ENCODE assay signal across 2 cellular contexts in the genomic region with DNA sequence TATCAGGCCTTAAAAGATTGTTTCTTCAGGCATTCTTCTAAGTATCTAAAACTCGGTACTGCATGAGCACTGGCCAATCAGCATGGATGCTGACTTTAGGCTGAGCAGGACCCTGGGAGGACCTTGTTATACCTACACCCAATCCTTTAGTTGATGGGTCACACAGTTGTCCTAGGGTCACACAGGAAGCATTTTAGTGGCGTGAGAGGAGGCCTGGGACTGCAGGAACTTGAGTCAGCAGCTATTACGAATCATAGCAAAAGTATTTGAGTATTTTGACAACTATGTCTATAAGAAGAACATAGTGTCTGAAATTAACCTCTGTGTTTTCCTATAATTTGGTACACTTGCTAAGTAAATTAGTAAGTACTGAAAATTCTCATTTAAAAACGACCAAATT.
TF ChIP-seq lines count a peak whose summit lies in the region.

No MANE protein-coding gene starts in this region.

TF ChIP-seq in SK-N-SH, 30 proteins besides CTCF, POLR2A, EP300 and RAD21 (continued from another document):
- TF ChIP-seq, protein P1, sequence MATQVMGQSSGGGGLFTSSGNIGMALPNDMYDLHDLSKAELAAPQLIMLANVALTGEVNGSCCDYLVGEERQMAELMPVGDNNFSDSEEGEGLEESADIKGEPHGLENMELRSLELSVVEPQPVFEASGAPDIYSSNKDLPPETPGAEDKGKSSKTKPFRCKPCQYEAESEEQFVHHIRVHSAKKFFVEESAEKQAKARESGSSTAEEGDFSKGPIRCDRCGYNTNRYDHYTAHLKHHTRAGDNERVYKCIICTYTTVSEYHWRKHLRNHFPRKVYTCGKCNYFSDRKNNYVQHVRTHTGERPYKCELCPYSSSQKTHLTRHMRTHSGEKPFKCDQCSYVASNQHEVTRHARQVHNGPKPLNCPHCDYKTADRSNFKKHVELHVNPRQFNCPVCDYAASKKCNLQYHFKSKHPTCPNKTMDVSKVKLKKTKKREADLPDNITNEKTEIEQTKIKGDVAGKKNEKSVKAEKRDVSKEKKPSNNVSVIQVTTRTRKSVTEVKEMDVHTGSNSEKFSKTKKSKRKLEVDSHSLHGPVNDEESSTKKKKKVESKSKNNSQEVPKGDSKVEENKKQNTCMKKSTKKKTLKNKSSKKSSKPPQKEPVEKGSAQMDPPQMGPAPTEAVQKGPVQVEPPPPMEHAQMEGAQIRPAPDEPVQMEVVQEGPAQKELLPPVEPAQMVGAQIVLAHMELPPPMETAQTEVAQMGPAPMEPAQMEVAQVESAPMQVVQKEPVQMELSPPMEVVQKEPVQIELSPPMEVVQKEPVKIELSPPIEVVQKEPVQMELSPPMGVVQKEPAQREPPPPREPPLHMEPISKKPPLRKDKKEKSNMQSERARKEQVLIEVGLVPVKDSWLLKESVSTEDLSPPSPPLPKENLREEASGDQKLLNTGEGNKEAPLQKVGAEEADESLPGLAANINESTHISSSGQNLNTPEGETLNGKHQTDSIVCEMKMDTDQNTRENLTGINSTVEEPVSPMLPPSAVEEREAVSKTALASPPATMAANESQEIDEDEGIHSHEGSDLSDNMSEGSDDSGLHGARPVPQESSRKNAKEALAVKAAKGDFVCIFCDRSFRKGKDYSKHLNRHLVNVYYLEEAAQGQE (IDR thresholded peaks at IDR 0.05; ENCODE audit: low read depth, low read length) = no peak
- TF ChIP-seq ELF1 (IDR thresholded peaks at IDR 0.05) = no peak

TF ChIP-seq in SK-N-SH treated with all-trans-retinoic acid at 6 μM for 48 hours, 23 proteins besides CTCF, POLR2A, EP300 and RAD21 (continued from another document):
- TF ChIP-seq, protein P2, sequence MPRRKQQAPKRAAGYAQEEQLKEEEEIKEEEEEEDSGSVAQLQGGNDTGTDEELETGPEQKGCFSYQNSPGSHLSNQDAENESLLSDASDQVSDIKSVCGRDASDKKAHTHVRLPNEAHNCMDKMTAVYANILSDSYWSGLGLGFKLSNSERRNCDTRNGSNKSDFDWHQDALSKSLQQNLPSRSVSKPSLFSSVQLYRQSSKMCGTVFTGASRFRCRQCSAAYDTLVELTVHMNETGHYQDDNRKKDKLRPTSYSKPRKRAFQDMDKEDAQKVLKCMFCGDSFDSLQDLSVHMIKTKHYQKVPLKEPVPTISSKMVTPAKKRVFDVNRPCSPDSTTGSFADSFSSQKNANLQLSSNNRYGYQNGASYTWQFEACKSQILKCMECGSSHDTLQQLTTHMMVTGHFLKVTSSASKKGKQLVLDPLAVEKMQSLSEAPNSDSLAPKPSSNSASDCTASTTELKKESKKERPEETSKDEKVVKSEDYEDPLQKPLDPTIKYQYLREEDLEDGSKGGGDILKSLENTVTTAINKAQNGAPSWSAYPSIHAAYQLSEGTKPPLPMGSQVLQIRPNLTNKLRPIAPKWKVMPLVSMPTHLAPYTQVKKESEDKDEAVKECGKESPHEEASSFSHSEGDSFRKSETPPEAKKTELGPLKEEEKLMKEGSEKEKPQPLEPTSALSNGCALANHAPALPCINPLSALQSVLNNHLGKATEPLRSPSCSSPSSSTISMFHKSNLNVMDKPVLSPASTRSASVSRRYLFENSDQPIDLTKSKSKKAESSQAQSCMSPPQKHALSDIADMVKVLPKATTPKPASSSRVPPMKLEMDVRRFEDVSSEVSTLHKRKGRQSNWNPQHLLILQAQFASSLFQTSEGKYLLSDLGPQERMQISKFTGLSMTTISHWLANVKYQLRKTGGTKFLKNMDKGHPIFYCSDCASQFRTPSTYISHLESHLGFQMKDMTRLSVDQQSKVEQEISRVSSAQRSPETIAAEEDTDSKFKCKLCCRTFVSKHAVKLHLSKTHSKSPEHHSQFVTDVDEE (CRISPR knock-in tag; IDR thresholded peaks at IDR 0.05) = no peak
- TF ChIP-seq PPARA (CRISPR knock-in tag; IDR thresholded peaks at IDR 0.05; ENCODE audit: borderline replicate concordance) (no peak), ZNF565 (CRISPR knock-in tag; conservative IDR thresholded peaks at IDR 0.05; ENCODE audit: low read depth) (no peak), ZFP30 (CRISPR knock-in tag; IDR thresholded peaks at IDR 0.05) (no peak), ESRRG (CRISPR knock-in tag; IDR thresholded peaks at IDR 0.05) (no peak), ARNTL (CRISPR knock-in tag; IDR thresholded peaks at IDR 0.05; ENCODE audit: borderline replicate concordance, low read depth) (no peak), ZNF8 (CRISPR knock-in tag; IDR thresholded peaks at IDR 0.05) (no peak)
- TF ChIP-seq, protein P3, sequence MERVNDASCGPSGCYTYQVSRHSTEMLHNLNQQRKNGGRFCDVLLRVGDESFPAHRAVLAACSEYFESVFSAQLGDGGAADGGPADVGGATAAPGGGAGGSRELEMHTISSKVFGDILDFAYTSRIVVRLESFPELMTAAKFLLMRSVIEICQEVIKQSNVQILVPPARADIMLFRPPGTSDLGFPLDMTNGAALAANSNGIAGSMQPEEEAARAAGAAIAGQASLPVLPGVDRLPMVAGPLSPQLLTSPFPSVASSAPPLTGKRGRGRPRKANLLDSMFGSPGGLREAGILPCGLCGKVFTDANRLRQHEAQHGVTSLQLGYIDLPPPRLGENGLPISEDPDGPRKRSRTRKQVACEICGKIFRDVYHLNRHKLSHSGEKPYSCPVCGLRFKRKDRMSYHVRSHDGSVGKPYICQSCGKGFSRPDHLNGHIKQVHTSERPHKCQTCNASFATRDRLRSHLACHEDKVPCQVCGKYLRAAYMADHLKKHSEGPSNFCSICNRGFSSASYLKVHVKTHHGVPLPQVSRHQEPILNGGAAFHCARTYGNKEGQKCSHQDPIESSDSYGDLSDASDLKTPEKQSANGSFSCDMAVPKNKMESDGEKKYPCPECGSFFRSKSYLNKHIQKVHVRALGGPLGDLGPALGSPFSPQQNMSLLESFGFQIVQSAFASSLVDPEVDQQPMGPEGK (CRISPR knock-in tag; IDR thresholded peaks at IDR 0.05; ENCODE audit: borderline replicate concordance) = no peak
- TF ChIP-seq, protein P4, sequence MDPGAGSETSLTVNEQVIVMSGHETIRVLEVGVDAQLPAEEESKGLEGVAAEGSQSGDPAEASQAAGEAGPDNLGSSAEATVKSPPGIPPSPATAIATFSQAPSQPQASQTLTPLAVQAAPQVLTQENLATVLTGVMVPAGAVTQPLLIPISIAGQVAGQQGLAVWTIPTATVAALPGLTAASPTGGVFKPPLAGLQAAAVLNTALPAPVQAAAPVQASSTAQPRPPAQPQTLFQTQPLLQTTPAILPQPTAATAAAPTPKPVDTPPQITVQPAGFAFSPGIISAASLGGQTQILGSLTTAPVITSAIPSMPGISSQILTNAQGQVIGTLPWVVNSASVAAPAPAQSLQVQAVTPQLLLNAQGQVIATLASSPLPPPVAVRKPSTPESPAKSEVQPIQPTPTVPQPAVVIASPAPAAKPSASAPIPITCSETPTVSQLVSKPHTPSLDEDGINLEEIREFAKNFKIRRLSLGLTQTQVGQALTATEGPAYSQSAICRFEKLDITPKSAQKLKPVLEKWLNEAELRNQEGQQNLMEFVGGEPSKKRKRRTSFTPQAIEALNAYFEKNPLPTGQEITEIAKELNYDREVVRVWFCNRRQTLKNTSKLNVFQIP (CRISPR knock-in tag; IDR thresholded peaks at IDR 0.05; ENCODE audit: borderline replicate concordance, low read depth) = no peak
